ENCODE assay signal across 23 cellular contexts in the genomic region with DNA sequence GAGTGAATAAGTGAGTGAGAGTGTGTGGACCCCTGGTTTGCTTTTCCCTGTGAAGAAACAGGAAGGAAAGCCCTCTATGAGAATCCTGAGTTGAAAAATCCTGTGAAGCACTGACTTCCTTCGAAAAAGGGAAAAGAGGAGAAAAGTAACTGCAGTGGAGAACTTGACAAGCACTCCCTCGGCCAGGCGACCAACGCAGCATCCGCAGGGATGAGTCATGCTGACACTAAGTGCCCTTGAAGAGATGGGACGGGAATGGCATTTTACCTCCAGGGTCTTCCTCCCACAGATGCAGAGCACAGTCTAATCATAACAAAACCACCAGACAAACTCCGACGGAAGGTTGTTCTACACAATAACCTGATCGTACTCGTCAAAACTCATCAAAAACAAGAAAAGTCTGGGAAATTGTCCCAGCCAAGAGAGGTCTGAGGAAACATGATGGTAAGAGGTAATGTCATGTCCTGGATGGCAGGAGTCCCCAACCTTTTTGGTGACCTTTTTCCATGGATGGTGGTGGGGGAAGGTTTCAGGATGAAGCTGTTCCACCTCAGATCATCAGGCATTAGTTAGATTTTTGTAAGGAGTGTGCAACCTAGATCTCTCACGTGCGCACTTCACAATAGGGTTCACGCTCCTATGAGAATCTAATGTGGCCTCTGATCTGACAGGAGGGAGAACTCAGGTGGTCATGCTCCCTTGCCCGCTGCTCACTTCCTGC.
DNase-seq lines count a peak whose midpoint lies in the region; ATAC-seq and TF ChIP-seq lines count a peak whose summit lies in the region.
"Had no signal": no experiment of that assay in that cellular context is flagged by ENCODE, and none has a peak within 500 bp of the region (broad histone marks: within the 10 kb centered on the region; RNA-seq: fewer than 3 reads in every experiment).

No MANE protein-coding gene starts in this region.

- no peak for ATAC-seq in lung (ENCODE audit: insufficient read depth, low FRiP score)
- no peak for ATAC-seq in GM19351 (IDR thresholded peaks at IDR 0.05; ENCODE audit: unreplicated experiment)
- ATAC-seq: A549, PC-3 had no signal

- H3K4me1 ChIP-seq in right atrium auricular region (no peaks in the 10 kb centered on the region), left ventricle myocardium inferior (no peaks in the 10 kb centered on the region), lung (ENCODE audit: control insufficient read depth in 2 of 2, insufficient read depth in 2 of 2, low read length in 2 of 2) (peaks cover 0 to 2% of the 10 kb centered on the region in 2 donors), vagina (no peaks in the 10 kb centered on the region)
- H3K4me1 ChIP-seq: A549, BE2C had no signal

- no peaks in the 10 kb centered on the region for H3K9me3 ChIP-seq in right atrium auricular region
- H3K9me3 ChIP-seq in left ventricle myocardium inferior (replicated peaks), result no peaks in the 10 kb centered on the region
- H3K9me3 ChIP-seq in lung (ENCODE audit: control insufficient read depth in 2 of 2, insufficient read depth in 1 of 2, low read length in 1 of 2), result peaks cover 0 to 2% of the 10 kb centered on the region in 2 donors
- no peaks in the 10 kb centered on the region for H3K9me3 ChIP-seq in vagina
- H3K9me3 ChIP-seq: A549, BE2C had no signal

- intact Hi-C loops in left ventricle myocardium inferior (cut with micrococcal nuclease), result no loop called here
- intact Hi-C loops in vagina (cut with DNase I), result no loop called here

- no peaks in the 10 kb centered on the region for H3K36me3 ChIP-seq in right atrium auricular region
- H3K36me3 ChIP-seq in left ventricle myocardium inferior, result no peaks in the 10 kb centered on the region
- no peaks in the 10 kb centered on the region for H3K36me3 ChIP-seq in lung (ENCODE audit: control insufficient read depth in 2 of 2, insufficient read depth in 2 of 2, low read length in 2 of 2)
- H3K36me3 ChIP-seq in vagina, result no peaks in the 10 kb centered on the region
- H3K36me3 ChIP-seq: BE2C had no signal

- H3K27me3 ChIP-seq in right atrium auricular region (no peaks in the 10 kb centered on the region), left ventricle myocardium inferior (ENCODE audit: low read depth) (peaks cover 36% of the 10 kb centered on the region), lung (ENCODE audit: control insufficient read depth, insufficient read depth) (no peaks in the 10 kb centered on the region), vagina (no peaks in the 10 kb centered on the region)

- 83 to 85% methylated on average over 14 of the region's 14 CpGs for WGBS in lung, 2 donors

- TF ChIP-seq POLR2A in vagina (IDR thresholded peaks at IDR 0.05), result no peak

- peak; percentile 42 for DNase-seq in right atrium auricular region (ENCODE audit: low spot score)
- no peak for DNase-seq in left ventricle myocardium inferior
- peak; percentile 4 for DNase-seq in RPMI7951 (ENCODE audit: low read depth)
- peak; percentile 13 for DNase-seq in lung (ENCODE audit: low spot score)
- peak; percentile 64 to 70 for DNase-seq in vagina (ENCODE audit: extremely low spot score in 2 of 2)
- no peak for DNase-seq in activated CD4-positive, alpha-beta T cell treated with anti-CD3 and anti-CD28 coated beads for 1 hour
- DNase-seq in HuH-7.5 (ENCODE audit: low spot score), result no peak
- DNase-seq: BE2C, HCEC 1CT, IMR-90, Karpas-422, NCI-H1417, NCI-H1694 treated with DMSO at 0.1 percent for 48 hours, NCI-H2081 treated with DMSO at 0.1 percent for 48 hours, NCI-H446 treated with DMSO at 0.1 percent for 48 hours, NCI-H526 treated with DMSO at 0.1 percent for 48 hours, PC-3, RPMI8226, SHP77 treated with DMSO at 0.1 percent for 48 hours had no signal

- no peak overlapping the region for H3K4me3 ChIP-seq in right atrium auricular region
- H3K4me3 ChIP-seq in left ventricle myocardium inferior, result no peak overlapping the region
- H3K4me3 ChIP-seq in lung, result no peak overlapping the region
- no peak overlapping the region for H3K4me3 ChIP-seq in vagina
- H3K4me3 ChIP-seq: A549, GM23338, SK-N-MC had no signal

- no peak overlapping the region for H3K27ac ChIP-seq in right atrium auricular region
- no peak overlapping the region for H3K27ac ChIP-seq in left ventricle myocardium inferior (replicated peaks)
- H3K27ac ChIP-seq in lung (ENCODE audit: low read depth in 1 of 2, low read length in 1 of 2), result no peak overlapping the region
- no peak overlapping the region for H3K27ac ChIP-seq in vagina
- H3K27ac ChIP-seq: A549, SK-N-MC had no signal

- TF ChIP-seq CTCF in right atrium auricular region (IDR thresholded peaks at IDR 0.05), result no peak
- TF ChIP-seq CTCF in left ventricle myocardium inferior (IDR thresholded peaks at IDR 0.05; ENCODE audit: borderline replicate concordance), result no peak
- no peak for TF ChIP-seq CTCF in lung (IDR thresholded peaks at IDR 0.05; ENCODE audit: control extremely low read depth, extremely low read depth)
- no peak for TF ChIP-seq CTCF in vagina (IDR thresholded peaks at IDR 0.05)

Comparison
In these comparisons a context has a peak if more than half of its experiments do, and no peak if none do; other contexts are left out.
1. DNase-seq: peak in right atrium auricular region (single experiment), RPMI7951 (single experiment), lung (single experiment) and vagina (2 of 2); none in left ventricle myocardium inferior (single experiment), activated CD4-positive, alpha-beta T cell treated with anti-CD3 and anti-CD28 coated beads for 1 hour (single experiment) and HuH-7.5 (single experiment).